Comparison of ENCODE assay signal across 8 cellular contexts in the genomic region with DNA sequence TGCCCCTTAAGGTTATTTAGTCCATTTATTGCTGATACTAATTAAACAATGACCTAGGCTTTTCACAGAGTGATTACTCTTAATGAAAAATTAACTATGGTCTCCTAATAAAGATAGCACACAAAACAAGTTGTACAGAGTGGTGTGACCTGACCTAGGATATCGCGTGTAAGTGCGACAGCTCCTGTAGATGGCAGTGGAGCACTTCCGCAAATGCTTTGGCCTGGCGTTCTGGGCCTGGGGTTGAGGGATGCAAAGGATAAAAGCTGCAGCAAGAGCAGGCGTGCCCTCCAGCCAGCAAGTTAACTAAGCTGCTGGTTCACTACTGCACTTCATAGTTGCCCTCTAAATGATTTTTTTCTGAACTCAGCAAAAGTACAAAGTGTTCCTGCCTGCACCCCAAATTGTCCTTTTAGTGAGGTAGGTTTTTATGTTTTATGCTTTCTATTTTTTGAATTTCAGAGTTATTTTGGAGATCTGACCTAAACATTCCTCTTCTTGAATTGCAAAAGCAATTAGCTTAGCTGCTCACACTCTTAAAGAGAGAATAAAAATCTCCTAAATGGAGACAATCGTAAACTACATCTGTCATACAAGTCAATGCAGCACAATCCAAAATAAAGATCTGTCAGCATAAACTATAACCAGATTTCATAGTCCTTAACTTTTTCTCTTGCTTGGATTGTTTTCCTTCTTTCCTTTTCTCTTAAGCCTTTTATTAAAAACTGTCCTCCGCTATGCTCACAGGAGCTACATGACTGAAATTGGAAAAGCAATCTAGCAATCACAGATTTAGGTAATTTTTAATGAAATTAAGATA.
DNase-seq lines count a peak whose midpoint lies in the region; ATAC-seq and TF ChIP-seq lines count a peak whose summit lies in the region.

No MANE protein-coding gene starts in this region.

- H3F3A ChIP-seq in Loucy (ENCODE audit: low read depth): no peaks in the 10 kb centered on the region

- CTCF ChIA-PET in Panc1 (lab: Charles Lee): interaction anchor here (0.5 kb wide), 1 partner anchor 589 kb away, joined by 3 read pairs; no protein-coding TSS in a partner anchor

- H3K4me1 ChIP-seq in Loucy (ENCODE audit: insufficient read depth, low read length, poor library complexity, severe bottlenecking): no peaks in the 10 kb centered on the region
- H3K4me1 ChIP-seq in Panc1 (ENCODE audit: control insufficient read depth, insufficient read depth, low read length): no peaks in the 10 kb centered on the region
- no peaks in the 10 kb centered on the region for H3K4me1 ChIP-seq in liver (ENCODE audit: control insufficient read depth in 4 of 4, insufficient read depth in 4 of 4, low read length in 3 of 4)
- no peaks in the 10 kb centered on the region for H3K4me1 ChIP-seq in upper lobe of left lung

- DNase-seq in DMS153 treated with DMSO at 0.1 percent for 48 hours (lab: John Stamatoyannopoulos, UW; ENCODE audit: unreplicated experiment) (peak; percentile 77), Panc1 (ENCODE audit: low read depth, low spot score) (peak; percentile 70), choroid plexus epithelial cell (ENCODE audit: low read depth) (peak; percentile 95), upper lobe of left lung (peak in 1 of 2 donors; percentile 48), NCI-H2227 (lab: John Stamatoyannopoulos, UW; ENCODE audit: unreplicated experiment) (no peak)

- POLR2A ChIA-PET in Panc1 (lab: Charles Lee): no interaction called here

- H3K4me3 ChIP-seq in Loucy (ENCODE audit: low read length, poor library complexity, severe bottlenecking): no peak overlapping the region
- no peak overlapping the region for H3K4me3 ChIP-seq in Panc1 (ENCODE audit: low read depth in 2 of 2, low read length in 2 of 2)
- H3K4me3 ChIP-seq in choroid plexus epithelial cell (ENCODE audit: low read depth, low read length): no peak overlapping the region
- H3K4me3 ChIP-seq in liver (ENCODE audit: low read depth in 1 of 3, low read length in 3 of 3): no peak overlapping the region
- no peak overlapping the region for H3K4me3 ChIP-seq in upper lobe of left lung

- TF ChIP-seq EP300 in upper lobe of left lung (IDR thresholded peaks at IDR 0.05): no peak

- no peaks in the 10 kb centered on the region for H3K36me3 ChIP-seq in Loucy (ENCODE audit: insufficient read depth, low read length)
- no peaks in the 10 kb centered on the region for H3K36me3 ChIP-seq in Panc1 (ENCODE audit: control insufficient read depth, insufficient read depth, low read length)
- no peaks in the 10 kb centered on the region for H3K36me3 ChIP-seq in liver (ENCODE audit: control insufficient read depth in 4 of 4, insufficient read depth in 3 of 4, low read depth in 1 of 4, low read length in 3 of 4)
- no peaks in the 10 kb centered on the region for H3K36me3 ChIP-seq in upper lobe of left lung

- no peaks in the 10 kb centered on the region for H4K20me1 ChIP-seq in Loucy (ENCODE audit: insufficient read depth, low read length, poor library complexity, severe bottlenecking)

- H2AFZ ChIP-seq in Loucy (ENCODE audit: low read length): 0 out of 2 replicates have a peak overlapping the region, but pooled peaks have one; percentile 8

- H3K27me3 ChIP-seq in Loucy (ENCODE audit: insufficient read depth, low read length, poor library complexity, severe bottlenecking) (no peaks in the 10 kb centered on the region), Panc1 (ENCODE audit: control insufficient read depth, insufficient read depth, low read length) (no peaks in the 10 kb centered on the region), liver (ENCODE audit: control insufficient read depth in 4 of 4, insufficient read depth in 4 of 4, low read length in 3 of 4) (no peaks in the 10 kb centered on the region), upper lobe of left lung (no peaks in the 10 kb centered on the region)

- BruUV-seq in Panc1 (replicated peaks; lab: Mats Ljungman, UMichigan): no TSS peak

- H3K9me3 ChIP-seq in Loucy (ENCODE audit: insufficient read depth, low read depth, low read length) (no peaks in the 10 kb centered on the region), Panc1 (ENCODE audit: control insufficient read depth, insufficient read depth, low read depth, low read length) (no peaks in the 10 kb centered on the region), liver (ENCODE audit: control insufficient read depth in 4 of 4, low read length in 3 of 4) (no peaks in the 10 kb centered on the region), upper lobe of left lung (no peaks in the 10 kb centered on the region)

- no peaks in the 10 kb centered on the region for H3K79me2 ChIP-seq in Loucy (ENCODE audit: insufficient read depth, low read length)

- 29% methylated on average over 8 of the region's 8 CpGs for WGBS in liver
- 30 to 33% methylated on average over 8 of the region's 8 CpGs for WGBS in upper lobe of left lung, 2 donors

- TF ChIP-seq RAD21 in liver (IDR thresholded peaks at IDR 0.05): peak; percentile 95 to 97

- H3K9ac ChIP-seq in Loucy (ENCODE audit: low read depth, low read length, poor library complexity, severe bottlenecking) (no peak overlapping the region), liver (ENCODE audit: low read depth in 1 of 2, low read length in 2 of 2) (no peak overlapping the region)

- peak; percentile 95 for TF ChIP-seq CTCF in Loucy (conservative IDR thresholded peaks at IDR 0.05; ENCODE audit: low read length)
- peak; percentile 89 for TF ChIP-seq CTCF in Panc1 (IDR thresholded peaks at IDR 0.05)
- peak; percentile 93 for TF ChIP-seq CTCF in choroid plexus epithelial cell (conservative IDR thresholded peaks at IDR 0.05; ENCODE audit: low read depth, low read length)
- peak; percentile 77 for TF ChIP-seq CTCF in liver (IDR thresholded peaks at IDR 0.05; ENCODE audit: low read depth, low read length, missing input control)
- peak in 5 of 6 experiments; percentile 28 to 58 (median 39) for TF ChIP-seq CTCF in upper lobe of left lung (IDR thresholded peaks at IDR 0.05)

- no peak overlapping the region for H3K4me2 ChIP-seq in Loucy (ENCODE audit: low read depth, low read length, poor library complexity, severe bottlenecking)

- H3K9me2 ChIP-seq in Loucy (replicated peaks; ENCODE audit: low read depth, low read length): no peaks in the 10 kb centered on the region

- ATAC-seq in GM21526 (IDR thresholded peaks at IDR 0.05; ENCODE audit: low FRiP score, unreplicated experiment): peak; percentile 72
- peak; percentile 98 for ATAC-seq in Panc1
- peak; percentile 69 to 95 for ATAC-seq in upper lobe of left lung (ENCODE audit: low FRiP score in 2 of 2)

- in situ Hi-C loops in Panc1 (cut with HindIII; ENCODE audit: low pct_unique_long_range_greater_than_20kb, low sequenced_read_pairs): no loop called here

- no peak overlapping the region; the same call in 1 of the 2 replicates for H3K27ac ChIP-seq in Panc1 (ENCODE audit: low read length)
- H3K27ac ChIP-seq in liver (ENCODE audit: low read depth in 1 of 2, low read length in 2 of 2): no peak overlapping the region
- no peak overlapping the region for H3K27ac ChIP-seq in upper lobe of left lung

- intact Hi-C loops in Panc1 (cut with micrococcal nuclease; ENCODE audit: unreplicated experiment): loop anchor here (1.0 to 10.0 kb wide), 3 partner anchors 193 to 610 kb away; no protein-coding TSS in a partner anchor

- TF ChIP-seq POLR2A in upper lobe of left lung (IDR thresholded peaks at IDR 0.05): no peak

TF ChIP-seq in liver, 16 proteins besides CTCF, POLR2A, EP300 and RAD21:
- TF ChIP-seq NR2F2 (IDR thresholded peaks at IDR 0.05): peak; percentile 42
- no peak for TF ChIP-seq RXRA (IDR thresholded peaks at IDR 0.05)

Comparison
In these comparisons a context has a peak if more than half of its experiments do, and no peak if none do; other contexts are left out.
1. CTCF ChIP-seq: peak in every context shown above with its lines; median percentile 95 in Loucy; 93 in choroid plexus epithelial cell; 89 in Panc1; 77 in liver; 39 in upper lobe of left lung.